Comparison of ENCODE assay signal across 11 cellular contexts in the genomic region with DNA sequence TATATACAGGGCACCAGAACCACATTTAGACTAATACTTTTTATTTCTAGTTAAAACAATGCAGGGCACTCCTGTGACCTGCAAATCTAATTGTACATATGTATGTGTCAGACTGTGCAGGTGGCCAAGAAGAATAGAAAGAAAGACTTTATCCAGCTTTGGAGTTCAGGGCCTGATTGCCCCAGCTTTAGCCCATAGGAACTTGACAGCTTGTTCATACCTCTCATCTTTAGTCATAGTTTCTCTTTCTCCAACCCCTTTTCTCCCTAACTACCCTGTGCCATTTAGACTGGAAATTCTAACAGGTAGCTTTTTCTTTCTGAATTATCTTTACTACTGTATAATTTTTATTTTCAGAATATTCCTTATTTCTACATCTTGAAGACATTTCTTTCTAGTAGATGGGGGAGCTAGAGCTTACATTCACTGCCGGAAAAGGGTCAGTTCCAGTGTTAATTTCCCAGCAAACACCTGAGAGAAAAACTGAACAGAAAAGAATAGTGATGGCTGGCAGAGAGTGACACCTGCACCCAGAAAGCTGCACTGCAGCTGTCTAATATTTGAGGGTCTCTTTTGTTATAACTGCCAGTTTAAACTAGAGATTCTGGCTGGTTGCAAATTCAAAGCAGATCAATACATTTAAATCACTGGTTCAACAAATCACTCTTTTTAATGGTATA. TPM values are rescaled to one million over a fixed set of nuclear protein-coding genes. Genes with fewer than 3 reads are reported as not detected.
A peak's percentile ranks its signal among the peaks of the same experiment; 100 is the strongest.
DNase-seq lines count a peak whose midpoint lies in the region; ATAC-seq and TF ChIP-seq lines count a peak whose summit lies in the region.
"Had no signal": no experiment of that assay in that cellular context is flagged by ENCODE, and none has a peak within 500 bp of the region (broad histone marks: within the 10 kb centered on the region; RNA-seq: fewer than 3 reads in every experiment).

No MANE protein-coding gene starts in this region.

- no peaks in the 10 kb centered on the region for H3K9me3 Mint-ChIP-seq in CD4-positive, alpha-beta T cell
- no peaks in the 10 kb centered on the region for H3K9me3 Mint-ChIP-seq in activated CD4-positive, alpha-beta memory T cell treated with anti-CD3 and anti-CD28 coated beads, Interleukin-2, amount 10 ng/mL, durations not matched to agents 7 days and 5 days
- H3K9me3 Mint-ChIP-seq in mesothelial cell of epicardium = no peaks in the 10 kb centered on the region
- H3K9me3 Mint-ChIP-seq: dendritic cell treated with granulocyte-macrophage colony-stimulating factor and Interleukin-4, amounts not matched to agents 40 ng/mL and 50 ng/mL, for 4 days had no signal

- H3K9me3 ChIP-seq in CD4-positive, alpha-beta T cell (ENCODE audit: control insufficient read depth, low read length) = no peaks in the 10 kb centered on the region

- H3K4me3 Mint-ChIP-seq in CD4-positive, alpha-beta T cell = no peak overlapping the region
- no peak overlapping the region for H3K4me3 Mint-ChIP-seq in activated CD4-positive, alpha-beta memory T cell treated with anti-CD3 and anti-CD28 coated beads, Interleukin-2, amount 10 ng/mL, durations not matched to agents 7 days and 5 days
- no peak overlapping the region for H3K4me3 Mint-ChIP-seq in mesothelial cell of epicardium
- H3K4me3 Mint-ChIP-seq: dendritic cell treated with granulocyte-macrophage colony-stimulating factor and Interleukin-4, amounts not matched to agents 40 ng/mL and 50 ng/mL, for 4 days had no signal

- no peaks in the 10 kb centered on the region for H3K27me3 ChIP-seq in CD4-positive, alpha-beta T cell (ENCODE audit: control insufficient read depth, insufficient read depth, low read length)

- no peak overlapping the region for H3K27ac ChIP-seq in CD4-positive, alpha-beta T cell (ENCODE audit: low read depth, low read length)

- peak; percentile 44 for ATAC-seq in CD4-positive, alpha-beta T cell (ENCODE audit: poor library complexity)
- ATAC-seq in GM21529 (IDR thresholded peaks at IDR 0.05; ENCODE audit: unreplicated experiment) = no peak

- CTCF ChIA-PET in CD4-positive, alpha-beta T cell (lab: Charles Lee) = interaction anchor here (1.4 kb wide), 1 partner anchor 41 kb away, joined by 3 read pairs; no protein-coding TSS in a partner anchor
- CTCF ChIA-PET in activated CD4-positive, alpha-beta memory T cell treated with anti-CD3 and anti-CD28 coated beads, Interleukin-2, amount 10 ng/mL, durations not matched to agents 7 days and 5 days (lab: Charles Lee) = interaction anchor here (1.1 to 3.7 kb wide), 4 partner anchors 9 to 110 kb away, joined by 3 to 17 read pairs (median 4); a partner anchor contains a TSS

- intact Hi-C loops in CD4-positive, alpha-beta T cell (cut with DNase I, micrococcal nuclease) = loop anchor here (1.0 to 10.0 kb wide), 2 partner anchors 46 to 112 kb away; no protein-coding TSS in a partner anchor

- DNase-seq in CD4-positive, alpha-beta T cell = no peak
- no peak for DNase-seq in GM13977 (ENCODE audit: low spot score)
- DNase-seq in activated CD4-positive, alpha-beta memory T cell treated with anti-CD3 and anti-CD28 coated beads, Interleukin-2, amount 10 ng/mL, durations not matched to agents 7 days and 5 days = no peak
- peak; percentile 30 for DNase-seq in iris pigment epithelial cell (ENCODE audit: low read depth)
- no peak for DNase-seq in activated effector memory CD4-positive, alpha-beta T cell treated with anti-CD3 and anti-CD28 coated beads, Interleukin-2, amount 50 U/mL, for 16 hours
- no peak for DNase-seq in hepatic stellate cell (ENCODE audit: low spot score)
- no peak for DNase-seq in mesothelial cell of epicardium (ENCODE audit: low spot score in 2 of 2, unreplicated experiment in 2 of 2)
- DNase-seq: NCI-H1048 had no signal

- peaks cover 97% of the 10 kb centered on the region for H3K4me1 Mint-ChIP-seq in CD4-positive, alpha-beta T cell (ENCODE audit: low read depth)
- peaks cover 83% of the 10 kb centered on the region for H3K4me1 Mint-ChIP-seq in activated CD4-positive, alpha-beta memory T cell treated with anti-CD3 and anti-CD28 coated beads, Interleukin-2, amount 10 ng/mL, durations not matched to agents 7 days and 5 days
- H3K4me1 Mint-ChIP-seq in mesothelial cell of epicardium = peaks cover 50% of the 10 kb centered on the region

- peaks cover 60% of the 10 kb centered on the region for H3K36me3 Mint-ChIP-seq in CD4-positive, alpha-beta T cell (ENCODE audit: low read depth)
- H3K36me3 Mint-ChIP-seq in activated CD4-positive, alpha-beta memory T cell treated with anti-CD3 and anti-CD28 coated beads, Interleukin-2, amount 10 ng/mL, durations not matched to agents 7 days and 5 days (ENCODE audit: low read depth) = peaks cover 61% of the 10 kb centered on the region
- peaks cover 10% of the 10 kb centered on the region for H3K36me3 Mint-ChIP-seq in mesothelial cell of epicardium

- in situ Hi-C loops in GM13977 (cut with MboI; ENCODE audit: low pct_unique_long_range_greater_than_20kb, low sequenced_read_pairs, unreplicated experiment) = no loop called here

- POLR2A ChIA-PET in CD4-positive, alpha-beta T cell (lab: Charles Lee) = interaction anchor here (0.7 to 4.7 kb wide), 5 partner anchors 8 to 763 kb away, joined by 3 to 37 read pairs (median 3); a partner anchor contains a TSS
- POLR2A ChIA-PET in activated CD4-positive, alpha-beta memory T cell treated with anti-CD3 and anti-CD28 coated beads, Interleukin-2, amount 10 ng/mL, durations not matched to agents 7 days and 5 days (lab: Charles Lee) = interaction anchor here (1.0 to 7.1 kb wide), 6 partner anchors 8 to 233 kb away, joined by 3 to 64 read pairs (median 6); a partner anchor contains a TSS

- peak overlapping the region; percentile 52 for H3K27ac Mint-ChIP-seq in CD4-positive, alpha-beta T cell
- H3K27ac Mint-ChIP-seq in activated CD4-positive, alpha-beta memory T cell treated with anti-CD3 and anti-CD28 coated beads, Interleukin-2, amount 10 ng/mL, durations not matched to agents 7 days and 5 days = peak overlapping the region; percentile 13
- no peak overlapping the region for H3K27ac Mint-ChIP-seq in mesothelial cell of epicardium
- H3K27ac Mint-ChIP-seq: dendritic cell treated with granulocyte-macrophage colony-stimulating factor and Interleukin-4, amounts not matched to agents 40 ng/mL and 50 ng/mL, for 4 days had no signal

- H3K27me3 Mint-ChIP-seq in CD4-positive, alpha-beta T cell = no peaks in the 10 kb centered on the region
- no peaks in the 10 kb centered on the region for H3K27me3 Mint-ChIP-seq in activated CD4-positive, alpha-beta memory T cell treated with anti-CD3 and anti-CD28 coated beads, Interleukin-2, amount 10 ng/mL, durations not matched to agents 7 days and 5 days
- H3K27me3 Mint-ChIP-seq in mesothelial cell of epicardium (ENCODE audit: low read depth) = no peaks in the 10 kb centered on the region
- H3K27me3 Mint-ChIP-seq: dendritic cell treated with granulocyte-macrophage colony-stimulating factor and Interleukin-4, amounts not matched to agents 40 ng/mL and 50 ng/mL, for 4 days had no signal

- TF ChIP-seq CTCF in CD4-positive, alpha-beta T cell (IDR thresholded peaks at IDR 0.05) = peak; percentile 12
- peak; percentile 22 for TF ChIP-seq CTCF in GM13977 (IDR thresholded peaks at IDR 0.05; ENCODE audit: extremely low read depth, insufficient read depth, missing control alignments)
- TF ChIP-seq CTCF in mesothelial cell of epicardium (IDR thresholded peaks at IDR 0.05; ENCODE audit: unreplicated experiment) = no peak

RNA-seq across cellular contexts. Expression of a gene that starts 8.4 kb away (rescaled TPM):
- 100 to 1,000 TPM; 372 to 389 TPM for total RNA-seq in CD4-positive, alpha-beta T cell
- 100 to 1,000 TPM; 575 to 580 TPM for total RNA-seq in activated CD4-positive, alpha-beta memory T cell treated with anti-CD3 and anti-CD28 coated beads, Interleukin-2, amount 10 ng/mL, durations not matched to agents 7 days and 5 days
- 405 to 423 TPM (median 411 TPM) in 3 replicates for total RNA-seq in mesothelial cell of epicardium

RNA-seq across cellular contexts. Expression of a gene that starts 32.4 kb away (rescaled TPM):
- total RNA-seq in CD4-positive, alpha-beta T cell = 10 to 100 TPM; 29.4 to 32.6 TPM
- 10 to 100 TPM; 71.3 to 71.4 TPM for total RNA-seq in activated CD4-positive, alpha-beta memory T cell treated with anti-CD3 and anti-CD28 coated beads, Interleukin-2, amount 10 ng/mL, durations not matched to agents 7 days and 5 days
- total RNA-seq in mesothelial cell of epicardium = 42.5 to 44.1 TPM (median 43.3 TPM) in 3 replicates

RNA-seq across cellular contexts. Expression of a gene that starts 49.4 kb away (rescaled TPM):
- not detected for total RNA-seq in CD4-positive, alpha-beta T cell
- total RNA-seq in activated CD4-positive, alpha-beta memory T cell treated with anti-CD3 and anti-CD28 coated beads, Interleukin-2, amount 10 ng/mL, durations not matched to agents 7 days and 5 days = not detected
- total RNA-seq in mesothelial cell of epicardium = 1.6 to 1.7 TPM (median 1.6 TPM) in 3 replicates
- total RNA-seq: activated CD8-positive, alpha-beta memory T cell treated with anti-CD3 and anti-CD28 coated beads for 36 hours had no signal
